ENCODE assay signal across 12 cellular contexts in genomic region chr18:62939433-62939832, GRCh38.
DNase-seq lines count a peak whose midpoint lies in the region; ATAC-seq and TF ChIP-seq lines count a peak whose summit lies in the region.
"Had no signal": no experiment of that assay in that cellular context is flagged by ENCODE, and none has a peak within 500 bp of the region (broad histone marks: within the 10 kb centered on the region; RNA-seq: fewer than 3 reads in every experiment).

No MANE protein-coding gene starts in this region.

- WGBS in stomach, 5 donors = 48 to 71% (median 60%) methylated on average over 6 of the region's 6 CpGs

- peaks cover 0 to 20% (median 10%) of the 10 kb centered on the region in 4 donors for H3K36me3 ChIP-seq in stomach

- peaks cover 0 to 30% (median 0%) of the 10 kb centered on the region in 4 donors for H3K4me1 ChIP-seq in stomach

- peak overlapping the region in 3 of 5 donors; percentile 23 to 73 (median 45) for H3K27ac ChIP-seq in stomach

- intact Hi-C loops in left cardiac atrium (cut with DNase I) = no loop called here
- intact Hi-C loops in stomach (cut with DNase I; ENCODE audit: low total_unique reads) = no loop called here

- TF ChIP-seq CTCF in stomach (IDR thresholded peaks at IDR 0.05) = no peak

- no peak overlapping the region for H3K4me3 ChIP-seq in stomach

- H3K27me3 ChIP-seq in stomach = no peaks in the 10 kb centered on the region

- TF ChIP-seq POLR2A in stomach (IDR thresholded peaks at IDR 0.05) = no peak

- H3K9me3 ChIP-seq in stomach = no peaks in the 10 kb centered on the region

- peak; percentile 30 for DNase-seq in KG1 (lab: John Stamatoyannopoulos, UW)
- peak; percentile 75 for DNase-seq in SKM-1 treated with dmso at 0.1 percent for 144 hours (lab: John Stamatoyannopoulos, UW; ENCODE audit: unreplicated experiment)
- no peak for DNase-seq in left cardiac atrium
- DNase-seq in stomach = no peak
- no peak for DNase-seq in activated CD4-positive, CD25-positive, alpha-beta regulatory T cell (lab: John Stamatoyannopoulos, UW)
- DNase-seq in stimulated activated CD4-positive, alpha-beta T cell treated with anti-CD3 and anti-CD28 coated beads, Interleukin-2, amount 100 ng/mL, for 24 hours = no peak
- no peak for DNase-seq in activated CD4-positive, alpha-beta T cell treated with anti-CD3 and anti-CD28 coated beads, Interleukin-2, amount 50 U/mL, for 48 hours
- DNase-seq: activated CD4-positive, alpha-beta T cell treated with anti-CD3 and anti-CD28 coated beads for 36 hours; CD4-positive, alpha-beta memory T cell; NCI-H1105 had no signal

- no peak for TF ChIP-seq EP300 in stomach (IDR thresholded peaks at IDR 0.05)

- ATAC-seq in left cardiac atrium (peak; percentile 45 to 61), GM21447 (IDR thresholded peaks at IDR 0.05; ENCODE audit: unreplicated experiment) (no peak)
- ATAC-seq: activated CD4-positive, alpha-beta T cell treated with anti-CD3 and anti-CD28 coated beads for 36 hours; activated naive CD4-positive, alpha-beta T cell treated with anti-CD3 and anti-CD28 coated beads, Interleukin-2, amount 50 U/mL, for 72 hours had no signal

Comparison
In these comparisons a context has a peak if more than half of its experiments do, and no peak if none do; other contexts are left out.
1. DNase-seq: peak in KG1 (single experiment) and SKM-1 treated with dmso at 0.1 percent for 144 hours (single experiment); none in left cardiac atrium (single experiment), stomach (single experiment), activated CD4-positive, CD25-positive, alpha-beta regulatory T cell (0 of 4), stimulated activated CD4-positive, alpha-beta T cell treated with anti-CD3 and anti-CD28 coated beads, Interleukin-2, amount 100 ng/mL, for 24 hours (0 of 2) and activated CD4-positive, alpha-beta T cell treated with anti-CD3 and anti-CD28 coated beads, Interleukin-2, amount 50 U/mL, for 48 hours (0 of 2).